In the genomic region with DNA sequence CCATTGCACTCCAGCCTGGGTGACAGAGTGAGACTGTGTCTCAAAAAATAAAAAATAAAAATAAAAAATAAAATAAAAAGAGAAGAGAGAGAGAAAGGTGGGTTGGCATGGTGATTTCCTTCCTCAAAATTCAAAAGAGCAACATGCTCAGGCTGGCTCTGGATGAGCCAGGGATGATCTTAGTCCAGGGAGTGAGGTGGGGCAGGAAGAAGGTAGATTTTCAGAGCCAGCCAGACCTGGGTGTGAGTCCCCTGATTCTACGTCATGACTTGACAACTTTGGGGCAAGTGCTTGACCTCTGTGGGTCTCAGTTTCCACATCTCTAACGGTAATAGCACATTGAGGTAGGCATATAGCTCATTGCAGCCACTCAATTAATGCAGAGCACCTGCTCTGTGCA, we compare ENCODE assay signal across 7 cellular contexts.
"Had no signal": no experiment of that assay in that cellular context is flagged by ENCODE, and none has a peak within 500 bp of the region (broad histone marks: within the 10 kb centered on the region; RNA-seq: fewer than 3 reads in every experiment).

No MANE protein-coding gene starts in this region.

- H3K4me3 ChIP-seq: GM23248 had no signal

- H3K27ac ChIP-seq: GM23248 had no signal

- H3K4me3 Mint-ChIP-seq: H9 had no signal

- H3K27ac Mint-ChIP-seq: H9 had no signal

- H3K9ac ChIP-seq: GM23248 had no signal

- H3K4me1 Mint-ChIP-seq: H9 had no signal

- H2AFZ ChIP-seq: GM23248 had no signal

- DNase-seq: GM23248, GOT3, H9, HCEC 1CT, IMR-90 had no signal

- H3K9me3 Mint-ChIP-seq: H9 had no signal

- FAIRE-seq: H54, HTR-8/SVneo had no signal
